Comparison of ENCODE assay signal across 13 cellular contexts in the genomic region with DNA sequence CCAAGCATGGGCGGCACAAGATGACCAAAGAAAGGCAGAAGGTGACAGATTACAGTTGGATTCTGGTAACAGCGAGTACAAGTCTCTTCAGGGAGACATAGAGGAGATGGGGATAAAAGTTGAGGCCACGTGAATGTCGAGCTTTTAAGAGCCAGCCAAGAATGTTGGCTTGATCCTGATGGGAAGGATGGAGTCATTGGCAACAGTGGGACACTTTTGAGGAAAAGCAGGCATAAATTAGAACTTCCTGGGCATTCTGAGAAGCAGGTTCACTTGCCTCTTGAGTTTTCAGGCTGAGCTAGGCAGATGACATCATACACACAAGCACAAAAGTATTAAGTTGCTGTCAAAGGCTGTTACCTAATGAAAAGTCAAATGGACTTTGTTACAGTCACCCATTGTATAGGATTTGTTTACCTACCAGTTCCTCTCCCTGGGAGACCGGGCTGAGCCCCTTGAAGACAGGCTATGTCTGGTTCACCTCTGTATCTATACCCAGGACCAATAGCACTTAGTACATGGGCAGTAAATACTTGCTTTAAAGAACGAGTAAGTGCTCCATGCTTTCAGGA. TPM values are rescaled to one million over a fixed set of nuclear protein-coding genes. Genes with fewer than 3 reads are reported as not detected.
DNase-seq lines count a peak whose midpoint lies in the region; ATAC-seq and TF ChIP-seq lines count a peak whose summit lies in the region.
"Had no signal": no experiment of that assay in that cellular context is flagged by ENCODE, and none has a peak within 500 bp of the region (broad histone marks: within the 10 kb centered on the region; RNA-seq: fewer than 3 reads in every experiment).

No MANE protein-coding gene starts in this region.

- TF ChIP-seq CTCF in endothelial cell (IDR thresholded peaks at IDR 0.05; ENCODE audit: unreplicated experiment) (no peak), sigmoid colon (IDR thresholded peaks at IDR 0.05) (no peak)

- intact Hi-C loops in activated CD4-positive, alpha-beta T cell treated with anti-CD3 and anti-CD28 coated beads, Interleukin-2, amount 10 ng/mL, durations not matched to agents 24 days and 14 days (cut with micrococcal nuclease) = loop anchor here (5.0 kb wide), 1 partner anchor 128 kb away; a partner anchor contains a TSS
- intact Hi-C loops in sigmoid colon (cut with DNase I) = no loop called here

- peaks cover 9% of the 10 kb centered on the region for H3K36me3 Mint-ChIP-seq in activated CD4-positive, alpha-beta T cell treated with anti-CD3 and anti-CD28 coated beads, Interleukin-2, amount 10 ng/mL, durations not matched to agents 24 days and 14 days (ENCODE audit: low read depth)
- H3K36me3 Mint-ChIP-seq in T-helper 17 cell (ENCODE audit: low read depth) = peaks cover 2% of the 10 kb centered on the region
- peaks cover 13% of the 10 kb centered on the region for H3K36me3 Mint-ChIP-seq in endothelial cell (ENCODE audit: low read depth, unreplicated experiment)

- peak overlapping the region; percentile 34 to 84 (median 73) for H3K27ac ChIP-seq in sigmoid colon
- H3K27ac ChIP-seq: adrenal gland had no signal

- H3K27me3 Mint-ChIP-seq in activated CD4-positive, alpha-beta T cell treated with anti-CD3 and anti-CD28 coated beads, Interleukin-2, amount 10 ng/mL, durations not matched to agents 24 days and 14 days = no peaks in the 10 kb centered on the region
- H3K27me3 Mint-ChIP-seq in T-helper 17 cell (no peaks in the 10 kb centered on the region), endothelial cell (ENCODE audit: unreplicated experiment) (peaks cover 4% of the 10 kb centered on the region)

- no peaks in the 10 kb centered on the region for H3K27me3 ChIP-seq in sigmoid colon
- H3K27me3 ChIP-seq: adrenal gland had no signal

- peak in 1 of 4 donors; percentile 17 for TF ChIP-seq EP300 in sigmoid colon (IDR thresholded peaks at IDR 0.05)

- H3K9me3 Mint-ChIP-seq in activated CD4-positive, alpha-beta T cell treated with anti-CD3 and anti-CD28 coated beads, Interleukin-2, amount 10 ng/mL, durations not matched to agents 24 days and 14 days = no peaks in the 10 kb centered on the region
- H3K9me3 Mint-ChIP-seq in endothelial cell (ENCODE audit: unreplicated experiment) = no peaks in the 10 kb centered on the region

- H3K27ac Mint-ChIP-seq in activated CD4-positive, alpha-beta T cell treated with anti-CD3 and anti-CD28 coated beads, Interleukin-2, amount 10 ng/mL, durations not matched to agents 24 days and 14 days = peak overlapping the region; percentile 17
- peak overlapping the region; percentile 99 for H3K27ac Mint-ChIP-seq in T-helper 17 cell
- H3K27ac Mint-ChIP-seq in endothelial cell (ENCODE audit: unreplicated experiment) = peak overlapping the region; percentile 42

- H3K4me3 ChIP-seq in sigmoid colon = no peak overlapping the region
- H3K4me3 ChIP-seq: adrenal gland, mucosa of descending colon, skin epidermis had no signal

- H3K9me3 ChIP-seq in T-helper 17 cell (ENCODE audit: control insufficient read depth, low read length, poor library complexity, severe bottlenecking) (no peaks in the 10 kb centered on the region), sigmoid colon (no peaks in the 10 kb centered on the region)
- H3K9me3 ChIP-seq: adrenal gland, mucosa of descending colon had no signal

- H3K4me1 ChIP-seq in sigmoid colon = peaks cover 0 to 72% (median 58%) of the 10 kb centered on the region in 4 donors

- no peak overlapping the region for H3K4me3 Mint-ChIP-seq in activated CD4-positive, alpha-beta T cell treated with anti-CD3 and anti-CD28 coated beads, Interleukin-2, amount 10 ng/mL, durations not matched to agents 24 days and 14 days
- H3K4me3 Mint-ChIP-seq in T-helper 17 cell (peak overlapping the region; percentile 58), endothelial cell (ENCODE audit: unreplicated experiment) (peak overlapping the region; percentile 56)

- no peaks in the 10 kb centered on the region for H3K36me3 ChIP-seq in sigmoid colon
- H3K36me3 ChIP-seq: adrenal gland had no signal

- ATAC-seq in T-helper 17 cell = no peak
- ATAC-seq: mucosa of descending colon had no signal

- H3K4me1 Mint-ChIP-seq in activated CD4-positive, alpha-beta T cell treated with anti-CD3 and anti-CD28 coated beads, Interleukin-2, amount 10 ng/mL, durations not matched to agents 24 days and 14 days = peaks cover 56% of the 10 kb centered on the region
- peaks cover 65% of the 10 kb centered on the region for H3K4me1 Mint-ChIP-seq in T-helper 17 cell
- peaks cover 66% of the 10 kb centered on the region for H3K4me1 Mint-ChIP-seq in endothelial cell (ENCODE audit: unreplicated experiment)

- WGBS in sigmoid colon, 2 donors = 77 to 82% methylated on average over 6 of the region's 6 CpGs

- TF ChIP-seq POLR2A in sigmoid colon (IDR thresholded peaks at IDR 0.05) = no peak

- no peak for DNase-seq in activated CD4-positive, alpha-beta T cell treated with anti-CD3 and anti-CD28 coated beads, Interleukin-2, amount 10 ng/mL, durations not matched to agents 24 days and 14 days
- no peak for DNase-seq in activated CD4-positive, alpha-beta T cell treated with anti-CD3 and anti-CD28 coated beads, Interleukin-2, amount 50 U/mL, for 4 hours
- DNase-seq in T-helper 17 cell (no peak), endothelial cell (ENCODE audit: low spot score) (no peak), sigmoid colon (no peak), nucleus accumbens (lab: John Stamatoyannopoulos, UW) (no peak), NCI-H1092 (lab: John Stamatoyannopoulos, UW) (no peak), NCI-H2107 treated with DMSO at 0.1 percent for 48 hours (lab: John Stamatoyannopoulos, UW; ENCODE audit: unreplicated experiment) (no peak)
- DNase-seq: activated CD4-positive, alpha-beta T cell treated with anti-CD3 and anti-CD28 coated beads for 48 hours; mucosa of descending colon; NCI-H2029 had no signal

RNA-seq across cellular contexts. Expression of a gene that starts 41.1 kb away (rescaled TPM):
- total RNA-seq in activated CD4-positive, alpha-beta T cell treated with anti-CD3 and anti-CD28 coated beads, Interleukin-2, amount 10 ng/mL, durations not matched to agents 24 days and 14 days = 27.3 and 31.3 TPM in 2 replicates
- total RNA-seq in T-helper 17 cell = 100 to 1,000 TPM; 128 to 140 TPM
- 53.4 TPM for total RNA-seq in endothelial cell (ENCODE audit: unreplicated experiment)
- 10 to 100 TPM; 26.5 to 51.8 (median 28.1) TPM for total RNA-seq in sigmoid colon
- 10 to 100 TPM in 1 of 3 donors, 1 to 10 TPM in 1, under 1 TPM in 1; 0.60 to 23.0 (median 9.2) TPM for polyA plus RNA-seq in sigmoid colon

Comparison
In these comparisons a context has a peak if more than half of its experiments do, and no peak if none do; other contexts are left out.
1. H3K27ac Mint-ChIP-seq: peak in every context shown above with its lines; median percentile 99 in T-helper 17 cell; 42 in endothelial cell; 17 in activated CD4-positive, alpha-beta T cell treated with anti-CD3 and anti-CD28 coated beads, Interleukin-2, amount 10 ng/mL, durations not matched to agents 24 days and 14 days.